Comparison of ENCODE assay signal across 31 cellular contexts in the genomic region with DNA sequence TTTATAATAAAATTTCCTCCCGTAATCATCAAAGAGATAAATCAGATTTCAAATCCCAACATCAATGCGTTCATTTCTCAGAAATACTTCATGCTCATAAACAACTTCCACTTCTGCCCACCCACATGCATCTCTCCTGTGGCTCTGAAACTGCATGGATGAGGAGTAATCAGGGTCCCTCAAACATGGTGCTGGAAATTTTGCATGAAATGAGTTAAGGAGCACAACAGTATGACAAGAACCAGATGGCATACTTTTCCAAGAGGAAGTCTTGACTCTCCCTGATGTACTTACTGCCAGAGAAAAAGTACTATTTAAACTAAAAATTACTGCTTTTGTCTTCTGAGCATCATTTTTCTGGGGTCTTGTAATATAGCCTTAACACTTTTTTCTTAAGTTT. TPM values are rescaled to one million over a fixed set of nuclear protein-coding genes. Genes with fewer than 3 reads are reported as not detected.
DNase-seq lines count a peak whose midpoint lies in the region; ATAC-seq and TF ChIP-seq lines count a peak whose summit lies in the region.
"Had no signal": no experiment of that assay in that cellular context is flagged by ENCODE, and none has a peak within 500 bp of the region (broad histone marks: within the 10 kb centered on the region; RNA-seq: fewer than 3 reads in every experiment).

No MANE protein-coding gene starts in this region.

- H3K9me3 ChIP-seq in T-helper 17 cell (ENCODE audit: control insufficient read depth, low read length, poor library complexity, severe bottlenecking) (no peaks in the 10 kb centered on the region), ascending aorta (no peaks in the 10 kb centered on the region)
- H3K9me3 ChIP-seq: BE2C, colonic mucosa, MG63, tibial artery had no signal

- H3K36me3 Mint-ChIP-seq in T-helper 17 cell (ENCODE audit: low read depth): peaks cover 4% of the 10 kb centered on the region
- H3K36me3 Mint-ChIP-seq in mesothelial cell of epicardium: peaks cover 25% of the 10 kb centered on the region
- H3K36me3 Mint-ChIP-seq: activated CD4-positive, alpha-beta memory T cell treated with anti-CD3 and anti-CD28 coated beads for 36 hours; naive B cell had no signal

- DNase-seq in CD1c-positive myeloid dendritic cell (ENCODE audit: extremely low spot score): peak; percentile 17
- DNase-seq in T-helper 17 cell: no peak
- DNase-seq in fibroblast of mammary gland (ENCODE audit: low read depth): peak; percentile 24
- no peak for DNase-seq in mesothelial cell of epicardium (ENCODE audit: low spot score in 2 of 2, unreplicated experiment in 2 of 2)
- DNase-seq in posterior vena cava (ENCODE audit: low spot score): no peak
- no peak for DNase-seq in ascending aorta (ENCODE audit: low spot score in 2 of 2)
- DNase-seq: ACHN; activated CD4-positive, alpha-beta memory T cell treated with anti-CD3 and anti-CD28 coated beads for 36 hours; activated CD4-positive, alpha-beta T cell treated with anti-CD3 and anti-CD28 coated beads for 1 hour; activated CD8-positive, alpha-beta memory T cell treated with anti-CD3 and anti-CD28 coated beads, Interleukin-2, amount 50 U/mL, for 48 hours; BE2C; CD8-positive, alpha-beta memory T cell; colonic mucosa; DMS 273 treated with DMSO at 0.1 percent for 48 hours; HFFc6; KBM-7; left colon; MG63; naive B cell; NCI-H1105 treated with DMSO at 0.1 percent for 48 hours; NCI-H1930; NCI-H510A treated with DMSO at 0.1 percent for 48 hours; NK-92 treated with Interleukin-12 subunit alpha and Interleukin-12 subunit beta, amount 100 ng/mL, for 24 hours; SHP77; stimulated activated CD4-positive, alpha-beta T cell treated with anti-CD3 and anti-CD28 coated beads, Interleukin-15, amount 100 ng/mL, for 24 hours; stimulated activated CD4-positive, alpha-beta T cell treated with anti-CD3 and anti-CD28 coated beads, Interleukin-4, amount 100 ng/mL, for 4 hours; tibial artery had no signal

- H3K9me3 Mint-ChIP-seq in mesothelial cell of epicardium: peaks cover 7% of the 10 kb centered on the region
- H3K9me3 Mint-ChIP-seq: activated CD4-positive, alpha-beta memory T cell treated with anti-CD3 and anti-CD28 coated beads for 36 hours; activated naive CD4-positive, alpha-beta T cell treated with anti-CD3 and anti-CD28 coated beads, Interleukin-2, amount 50 U/mL, for 24 hours; activated T-helper 1 cell treated with anti-CD3 and anti-CD28 coated beads, Interleukin-12 subunit alpha, Interleukin-12 subunit beta, Interleukin-2, Interleukin-4 antibody, amounts not matched to agents 30 ng/mL and 10 ng/mL and 1 ng/mL, durations not matched to agents 14 hours and 24 hours and 36 hours; CD8-positive, alpha-beta memory T cell; HFFc6 had no signal

- no peaks in the 10 kb centered on the region for H3K4me1 ChIP-seq in ascending aorta
- H3K4me1 ChIP-seq: BE2C, colonic mucosa had no signal

- H3K4me3 ChIP-seq in fibroblast of mammary gland (ENCODE audit: control insufficient read depth, low read depth, low read length) (no peak overlapping the region), ascending aorta (no peak overlapping the region)
- H3K4me3 ChIP-seq: colonic mucosa, MG63, tibial artery had no signal

- no peaks in the 10 kb centered on the region for H3K36me3 ChIP-seq in ascending aorta
- H3K36me3 ChIP-seq: BE2C, colonic mucosa, tibial artery had no signal

- H3K4me3 Mint-ChIP-seq in T-helper 17 cell: no peak overlapping the region
- no peak overlapping the region for H3K4me3 Mint-ChIP-seq in mesothelial cell of epicardium
- H3K4me3 Mint-ChIP-seq: activated CD4-positive, alpha-beta memory T cell treated with anti-CD3 and anti-CD28 coated beads for 36 hours; activated naive CD4-positive, alpha-beta T cell treated with anti-CD3 and anti-CD28 coated beads, Interleukin-2, amount 50 U/mL, for 24 hours; activated T-helper 1 cell treated with anti-CD3 and anti-CD28 coated beads, Interleukin-12 subunit alpha, Interleukin-12 subunit beta, Interleukin-2, Interleukin-4 antibody, amounts not matched to agents 30 ng/mL and 10 ng/mL and 1 ng/mL, durations not matched to agents 14 hours and 24 hours and 36 hours; CD8-positive, alpha-beta memory T cell; HFFc6 had no signal

- peaks cover 18% of the 10 kb centered on the region for H3K4me1 Mint-ChIP-seq in T-helper 17 cell
- H3K4me1 Mint-ChIP-seq in mesothelial cell of epicardium: peaks cover 78% of the 10 kb centered on the region
- H3K4me1 Mint-ChIP-seq: naive B cell had no signal

- H3K27me3 Mint-ChIP-seq in T-helper 17 cell: no peaks in the 10 kb centered on the region
- no peaks in the 10 kb centered on the region for H3K27me3 Mint-ChIP-seq in mesothelial cell of epicardium (ENCODE audit: low read depth)
- H3K27me3 Mint-ChIP-seq: activated CD4-positive, alpha-beta memory T cell treated with anti-CD3 and anti-CD28 coated beads for 36 hours; activated naive CD4-positive, alpha-beta T cell treated with anti-CD3 and anti-CD28 coated beads, Interleukin-2, amount 50 U/mL, for 24 hours; naive B cell had no signal

- no peaks in the 10 kb centered on the region for H3K27me3 ChIP-seq in ascending aorta
- H3K27me3 ChIP-seq: BE2C, colonic mucosa, MG63, tibial artery had no signal

- H3K27ac ChIP-seq in ascending aorta: no peak overlapping the region
- H3K27ac ChIP-seq: colonic mucosa, tibial artery had no signal

- intact Hi-C loops in posterior vena cava (cut with DNase I): no loop called here
- intact Hi-C loops in ascending aorta (cut with DNase I): no loop called here

- H3K27ac Mint-ChIP-seq in T-helper 17 cell (peak overlapping the region; percentile 0), mesothelial cell of epicardium (peak overlapping the region; percentile 93)
- H3K27ac Mint-ChIP-seq: activated CD4-positive, alpha-beta memory T cell treated with anti-CD3 and anti-CD28 coated beads for 36 hours; activated naive CD4-positive, alpha-beta T cell treated with anti-CD3 and anti-CD28 coated beads, Interleukin-2, amount 50 U/mL, for 24 hours; activated T-helper 1 cell treated with anti-CD3 and anti-CD28 coated beads, Interleukin-12 subunit alpha, Interleukin-12 subunit beta, Interleukin-2, Interleukin-4 antibody, amounts not matched to agents 30 ng/mL and 10 ng/mL and 1 ng/mL, durations not matched to agents 14 hours and 24 hours and 36 hours; HFFc6; naive B cell had no signal

- TF ChIP-seq CTCF in fibroblast of mammary gland (conservative IDR thresholded peaks at IDR 0.05; ENCODE audit: control insufficient read depth, insufficient read depth, low read depth, low read length) (no peak), mesothelial cell of epicardium (IDR thresholded peaks at IDR 0.05; ENCODE audit: unreplicated experiment) (no peak), ascending aorta (IDR thresholded peaks at IDR 0.05) (no peak)

- no peak for ATAC-seq in T-helper 17 cell
- ATAC-seq in GM19351 (IDR thresholded peaks at IDR 0.05; ENCODE audit: unreplicated experiment): no peak
- no peak for ATAC-seq in HG03469 (IDR thresholded peaks at IDR 0.05; ENCODE audit: unreplicated experiment)
- ATAC-seq: left colon had no signal

RNA-seq across cellular contexts. Expression of gene MFSD1, which starts 26.9 kb away (rescaled TPM):
- total RNA-seq in T-helper 17 cell (10 to 100 TPM; 25.1 to 78.2 TPM), mesothelial cell of epicardium (30.9 to 32.2 TPM (median 31.5 TPM) in 3 replicates), posterior vena cava (10 to 100 TPM; 62.0 to 80.3 TPM), ascending aorta (35.9 TPM)

RNA-seq across cellular contexts. Expression of gene RARRES1, which starts 42.7 kb away (rescaled TPM):
- total RNA-seq in T-helper 17 cell: not detected
- 48.9 to 53.0 TPM (median 51.9 TPM) in 3 replicates for total RNA-seq in mesothelial cell of epicardium
- total RNA-seq in posterior vena cava: 100 to 1,000 TPM; 424 to 446 TPM
- total RNA-seq in ascending aorta: 520 TPM
- total RNA-seq: activated CD4-positive, alpha-beta memory T cell treated with anti-CD3 and anti-CD28 coated beads for 36 hours; activated T-helper 1 cell treated with anti-CD3 and anti-CD28 coated beads, Interleukin-12 subunit alpha, Interleukin-12 subunit beta, Interleukin-2, Interleukin-4 antibody, amounts not matched to agents 30 ng/mL and 10 ng/mL and 1 ng/mL, durations not matched to agents 14 hours and 24 hours and 36 hours; CD8-positive, alpha-beta memory T cell had no signal

Comparison
In these comparisons a context has a peak if more than half of its experiments do, and no peak if none do; other contexts are left out.
1. DNase-seq: peak in CD1c-positive myeloid dendritic cell (single experiment) and fibroblast of mammary gland (single experiment); none in T-helper 17 cell (0 of 3), mesothelial cell of epicardium (0 of 2), posterior vena cava (single experiment) and ascending aorta (0 of 2).
2. RNA of gene RARRES1, which starts 42.7 kb away (total RNA-seq): 520 TPM in ascending aorta (single experiment), 424 to 446 TPM in posterior vena cava and 48.9 to 53.0 TPM in mesothelial cell of epicardium; not detected in T-helper 17 cell; every median in the first group is over 10 times any median in the second.